1 cellular context compared by ENCODE assay signal in the genomic region with DNA sequence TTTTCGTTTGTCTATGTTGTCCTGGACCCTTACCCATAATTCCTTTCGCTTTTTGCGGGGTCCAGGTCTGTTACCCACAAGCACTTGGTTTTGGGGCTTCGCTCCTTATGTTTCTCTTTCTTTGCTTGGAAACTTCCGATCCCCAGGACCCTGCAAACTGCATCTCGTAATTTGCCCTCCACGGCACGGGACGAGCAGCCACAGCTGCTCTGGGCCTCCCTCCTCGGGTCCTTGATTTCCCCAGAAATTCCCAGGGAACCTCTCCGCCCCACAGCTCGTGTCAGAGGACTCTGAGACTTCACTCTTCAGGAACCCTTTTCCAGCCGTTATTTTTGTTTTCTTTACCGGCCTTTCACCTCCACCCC.
A peak's percentile ranks its signal among the peaks of the same experiment; 100 is the strongest.
TF ChIP-seq lines count a peak whose summit lies in the region.

No MANE protein-coding gene starts in this region.

TF ChIP-seq in GM12878, 131 proteins besides CTCF, POLR2A, EP300 and RAD21:
- TF ChIP-seq, protein P1, sequence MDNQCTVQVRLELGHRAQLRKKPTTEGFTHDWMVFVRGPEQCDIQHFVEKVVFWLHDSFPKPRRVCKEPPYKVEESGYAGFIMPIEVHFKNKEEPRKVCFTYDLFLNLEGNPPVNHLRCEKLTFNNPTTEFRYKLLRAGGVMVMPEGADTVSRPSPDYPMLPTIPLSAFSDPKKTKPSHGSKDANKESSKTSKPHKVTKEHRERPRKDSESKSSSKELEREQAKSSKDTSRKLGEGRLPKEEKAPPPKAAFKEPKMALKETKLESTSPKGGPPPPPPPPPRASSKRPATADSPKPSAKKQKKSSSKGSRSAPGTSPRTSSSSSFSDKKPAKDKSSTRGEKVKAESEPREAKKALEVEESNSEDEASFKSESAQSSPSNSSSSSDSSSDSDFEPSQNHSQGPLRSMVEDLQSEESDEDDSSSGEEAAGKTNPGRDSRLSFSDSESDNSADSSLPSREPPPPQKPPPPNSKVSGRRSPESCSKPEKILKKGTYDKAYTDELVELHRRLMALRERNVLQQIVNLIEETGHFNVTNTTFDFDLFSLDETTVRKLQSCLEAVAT (IDR thresholded peaks at IDR 0.05) = 0 out of 2 replicates have a peak, but pooled peaks have one; percentile 48
- TF ChIP-seq KLF5 (IDR thresholded peaks at IDR 0.05; ENCODE audit: partially characterized antibody) = no peak
- no peak for TF ChIP-seq NFXL1 (IDR thresholded peaks at IDR 0.05; ENCODE audit: borderline replicate concordance)
- no peak for TF ChIP-seq EGR1 (IDR thresholded peaks at IDR 0.05; ENCODE audit: borderline replicate concordance in 1 of 2, low read depth in 2 of 2, low read length in 2 of 2)
- TF ChIP-seq NR2C2 (IDR thresholded peaks at IDR 0.05; ENCODE audit: borderline replicate concordance, control insufficient read depth, insufficient read length, low read depth) = no peak
- TF ChIP-seq, protein P2, sequence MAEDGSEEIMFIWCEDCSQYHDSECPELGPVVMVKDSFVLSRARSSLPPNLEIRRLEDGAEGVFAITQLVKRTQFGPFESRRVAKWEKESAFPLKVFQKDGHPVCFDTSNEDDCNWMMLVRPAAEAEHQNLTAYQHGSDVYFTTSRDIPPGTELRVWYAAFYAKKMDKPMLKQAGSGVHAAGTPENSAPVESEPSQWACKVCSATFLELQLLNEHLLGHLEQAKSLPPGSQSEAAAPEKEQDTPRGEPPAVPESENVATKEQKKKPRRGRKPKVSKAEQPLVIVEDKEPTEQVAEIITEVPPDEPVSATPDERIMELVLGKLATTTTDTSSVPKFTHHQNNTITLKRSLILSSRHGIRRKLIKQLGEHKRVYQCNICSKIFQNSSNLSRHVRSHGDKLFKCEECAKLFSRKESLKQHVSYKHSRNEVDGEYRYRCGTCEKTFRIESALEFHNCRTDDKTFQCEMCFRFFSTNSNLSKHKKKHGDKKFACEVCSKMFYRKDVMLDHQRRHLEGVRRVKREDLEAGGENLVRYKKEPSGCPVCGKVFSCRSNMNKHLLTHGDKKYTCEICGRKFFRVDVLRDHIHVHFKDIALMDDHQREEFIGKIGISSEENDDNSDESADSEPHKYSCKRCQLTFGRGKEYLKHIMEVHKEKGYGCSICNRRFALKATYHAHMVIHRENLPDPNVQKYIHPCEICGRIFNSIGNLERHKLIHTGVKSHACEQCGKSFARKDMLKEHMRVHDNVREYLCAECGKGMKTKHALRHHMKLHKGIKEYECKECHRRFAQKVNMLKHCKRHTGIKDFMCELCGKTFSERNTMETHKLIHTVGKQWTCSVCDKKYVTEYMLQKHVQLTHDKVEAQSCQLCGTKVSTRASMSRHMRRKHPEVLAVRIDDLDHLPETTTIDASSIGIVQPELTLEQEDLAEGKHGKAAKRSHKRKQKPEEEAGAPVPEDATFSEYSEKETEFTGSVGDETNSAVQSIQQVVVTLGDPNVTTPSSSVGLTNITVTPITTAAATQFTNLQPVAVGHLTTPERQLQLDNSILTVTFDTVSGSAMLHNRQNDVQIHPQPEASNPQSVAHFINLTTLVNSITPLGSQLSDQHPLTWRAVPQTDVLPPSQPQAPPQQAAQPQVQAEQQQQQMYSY (CRISPR knock-in tag; IDR thresholded peaks at IDR 0.05) = no peak
- 0 out of 2 replicates have a peak, but pooled peaks have one; percentile 21 for TF ChIP-seq MTA2 (IDR thresholded peaks at IDR 0.05; ENCODE audit: low read depth)
- TF ChIP-seq, protein P3, sequence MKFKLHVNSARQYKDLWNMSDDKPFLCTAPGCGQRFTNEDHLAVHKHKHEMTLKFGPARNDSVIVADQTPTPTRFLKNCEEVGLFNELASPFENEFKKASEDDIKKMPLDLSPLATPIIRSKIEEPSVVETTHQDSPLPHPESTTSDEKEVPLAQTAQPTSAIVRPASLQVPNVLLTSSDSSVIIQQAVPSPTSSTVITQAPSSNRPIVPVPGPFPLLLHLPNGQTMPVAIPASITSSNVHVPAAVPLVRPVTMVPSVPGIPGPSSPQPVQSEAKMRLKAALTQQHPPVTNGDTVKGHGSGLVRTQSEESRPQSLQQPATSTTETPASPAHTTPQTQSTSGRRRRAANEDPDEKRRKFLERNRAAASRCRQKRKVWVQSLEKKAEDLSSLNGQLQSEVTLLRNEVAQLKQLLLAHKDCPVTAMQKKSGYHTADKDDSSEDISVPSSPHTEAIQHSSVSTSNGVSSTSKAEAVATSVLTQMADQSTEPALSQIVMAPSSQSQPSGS (IDR thresholded peaks at IDR 0.05; ENCODE audit: low read length) = no peak
- TF ChIP-seq WRNIP1 (IDR thresholded peaks at IDR 0.05; ENCODE audit: borderline replicate concordance, low read depth, low read length) = 0 out of 2 replicates have a peak, but pooled peaks have one; percentile 74
- TF ChIP-seq CHD4 (IDR thresholded peaks at IDR 0.05) = no peak
- no peak for TF ChIP-seq CBX5 (IDR thresholded peaks at IDR 0.05; ENCODE audit: low read depth)
- no peak for TF ChIP-seq PML (IDR thresholded peaks at IDR 0.05; ENCODE audit: low read length)
- no peak for TF ChIP-seq SMARCA5 (IDR thresholded peaks at IDR 0.05)
- 0 out of 4 replicates have a peak, but pooled peaks of 1 of the 2 experiments have one; percentile 6 for TF ChIP-seq IKZF2 (IDR thresholded peaks at IDR 0.05)
- TF ChIP-seq EZH2 (IDR thresholded peaks at IDR 0.05; ENCODE audit: borderline replicate concordance, control insufficient read depth, low read depth, low read length) = no peak
